31 cellular contexts compared by ENCODE assay signal in genomic region chr22:35984776-35985175, GRCh38. TPM values are rescaled to one million over a fixed set of nuclear protein-coding genes. Genes with fewer than 3 reads are reported as not detected.
"Had no signal": no experiment of that assay in that cellular context is flagged by ENCODE, and none has a peak within 500 bp of the region (broad histone marks: within the 10 kb centered on the region; RNA-seq: fewer than 3 reads in every experiment).

No MANE protein-coding gene starts in this region.

- FAIRE-seq: kidney, pancreas had no signal

- DNase-seq: activated B cell treated with CpG ODN at 0.5 μM for 24 hours; activated CD4-positive, alpha-beta T cell treated with anti-CD3 and anti-CD28 coated beads, Interleukin-2, amount 50 U/mL, for 1 hour; activated CD8-positive, alpha-beta memory T cell treated with anti-CD3 and anti-CD28 coated beads, Interleukin-2, amount 10 ng/mL, durations not matched to agents 7 days and 5 days; activated CD8-positive, alpha-beta T cell treated with anti-CD3 and anti-CD28 coated beads for 36 hours; activated naive CD4-positive, alpha-beta T cell; activated naive CD8-positive, alpha-beta T cell treated with anti-CD3 and anti-CD28 coated beads for 36 hours; activated T-cell treated with anti-CD3 and anti-CD28 coated beads, Interleukin-2, amount 50 U/mL, for 48 hours; adrenal gland; aorta; brain microvascular endothelial cell; cortex of kidney; effector memory CD8-positive, alpha-beta T cell; erythroblast; head of caudate nucleus; hypothalamus; immature natural killer cell; kidney; naive B cell; pancreas; psoas muscle; sigmoid colon; stimulated activated CD4-positive, alpha-beta T cell treated with anti-CD3 and anti-CD28 coated beads, Interleukin-15, amount 100 ng/mL, for 24 hours; stimulated activated CD4-positive, alpha-beta T cell treated with anti-CD3 and anti-CD28 coated beads, Interleukin-2, amount 100 ng/mL, for 24 hours; stimulated activated naive CD4-positive, alpha-beta T cell; T-helper 17 cell; T1000; tibial artery had no signal

- H3K9me3 Mint-ChIP-seq: activated B cell treated with CpG ODN at 0.5 μM for 24 hours; activated CD8-positive, alpha-beta T cell treated with anti-CD3 and anti-CD28 coated beads for 36 hours; activated naive CD8-positive, alpha-beta T cell treated with anti-CD3 and anti-CD28 coated beads for 36 hours; activated T-helper 2 cell treated with anti-CD3 and anti-CD28 coated beads, Interferon-gamma antibody, Interleukin-2, Interleukin-4, amounts not matched to agents 10 μg/mL and 5 μg/mL and 100 μg/mL, durations not matched to agents 14 hours and 24 hours and 36 hours; effector memory CD8-positive, alpha-beta T cell; immature natural killer cell; naive B cell had no signal

- H3K27me3 ChIP-seq: adrenal gland, brain microvascular endothelial cell, gastroesophageal sphincter, pancreas, sigmoid colon, suprapubic skin, tibial artery had no signal

- H3K27ac Mint-ChIP-seq: activated B cell treated with CpG ODN at 0.5 μM for 24 hours; activated CD8-positive, alpha-beta memory T cell treated with anti-CD3 and anti-CD28 coated beads, Interleukin-2, amount 10 ng/mL, durations not matched to agents 7 days and 5 days; activated CD8-positive, alpha-beta T cell treated with anti-CD3 and anti-CD28 coated beads for 36 hours; activated naive CD8-positive, alpha-beta T cell treated with anti-CD3 and anti-CD28 coated beads for 36 hours; activated T-helper 2 cell treated with anti-CD3 and anti-CD28 coated beads, Interferon-gamma antibody, Interleukin-2, Interleukin-4, amounts not matched to agents 10 μg/mL and 5 μg/mL and 100 μg/mL, durations not matched to agents 14 hours and 24 hours and 36 hours; effector memory CD8-positive, alpha-beta T cell; immature natural killer cell; naive B cell; T-helper 17 cell had no signal

- H3K4me3 ChIP-seq: adrenal gland, gastroesophageal sphincter, pancreas, psoas muscle, sigmoid colon, suprapubic skin, tibial artery had no signal

- H3K27ac ChIP-seq: brain microvascular endothelial cell, pancreas, psoas muscle, suprapubic skin, tibial artery had no signal

- H3K4me3 Mint-ChIP-seq: activated B cell treated with CpG ODN at 0.5 μM for 24 hours; activated CD8-positive, alpha-beta memory T cell treated with anti-CD3 and anti-CD28 coated beads, Interleukin-2, amount 10 ng/mL, durations not matched to agents 7 days and 5 days; activated CD8-positive, alpha-beta T cell treated with anti-CD3 and anti-CD28 coated beads for 36 hours; activated naive CD8-positive, alpha-beta T cell treated with anti-CD3 and anti-CD28 coated beads for 36 hours; effector memory CD8-positive, alpha-beta T cell; immature natural killer cell; mesothelial cell of epicardium; naive B cell; T-helper 17 cell had no signal

- H3K36me3 Mint-ChIP-seq: activated CD8-positive, alpha-beta memory T cell treated with anti-CD3 and anti-CD28 coated beads, Interleukin-2, amount 10 ng/mL, durations not matched to agents 7 days and 5 days; activated naive CD8-positive, alpha-beta T cell treated with anti-CD3 and anti-CD28 coated beads for 36 hours; immature natural killer cell; naive B cell had no signal

- H3K4me1 Mint-ChIP-seq: activated B cell treated with CpG ODN at 0.5 μM for 24 hours; activated CD8-positive, alpha-beta memory T cell treated with anti-CD3 and anti-CD28 coated beads, Interleukin-2, amount 10 ng/mL, durations not matched to agents 7 days and 5 days; immature natural killer cell; T-helper 17 cell had no signal

- H3K36me3 ChIP-seq: adrenal gland, brain microvascular endothelial cell, gastroesophageal sphincter, pancreas, sigmoid colon, suprapubic skin, tibial artery had no signal

- ATAC-seq: activated CD8-positive, alpha-beta memory T cell treated with anti-CD3 and anti-CD28 coated beads, Interleukin-2, amount 10 ng/mL, durations not matched to agents 7 days and 5 days; activated CD8-positive, alpha-beta T cell treated with anti-CD3 and anti-CD28 coated beads for 36 hours; effector memory CD8-positive, alpha-beta T cell; gastroesophageal sphincter; pancreas; psoas muscle; T-helper 17 cell had no signal

- H3K9me3 ChIP-seq: adrenal gland, gastroesophageal sphincter, pancreas, psoas muscle, sigmoid colon, suprapubic skin, tibial artery had no signal

RNA-seq across cellular contexts. Expression of gene RBFOX2, which starts 43.8 kb away (rescaled TPM):
- total RNA-seq: activated B cell treated with CpG ODN at 0.5 μM for 24 hours had no signal
